Comparison of ENCODE assay signal across 8 cellular contexts in the genomic region with DNA sequence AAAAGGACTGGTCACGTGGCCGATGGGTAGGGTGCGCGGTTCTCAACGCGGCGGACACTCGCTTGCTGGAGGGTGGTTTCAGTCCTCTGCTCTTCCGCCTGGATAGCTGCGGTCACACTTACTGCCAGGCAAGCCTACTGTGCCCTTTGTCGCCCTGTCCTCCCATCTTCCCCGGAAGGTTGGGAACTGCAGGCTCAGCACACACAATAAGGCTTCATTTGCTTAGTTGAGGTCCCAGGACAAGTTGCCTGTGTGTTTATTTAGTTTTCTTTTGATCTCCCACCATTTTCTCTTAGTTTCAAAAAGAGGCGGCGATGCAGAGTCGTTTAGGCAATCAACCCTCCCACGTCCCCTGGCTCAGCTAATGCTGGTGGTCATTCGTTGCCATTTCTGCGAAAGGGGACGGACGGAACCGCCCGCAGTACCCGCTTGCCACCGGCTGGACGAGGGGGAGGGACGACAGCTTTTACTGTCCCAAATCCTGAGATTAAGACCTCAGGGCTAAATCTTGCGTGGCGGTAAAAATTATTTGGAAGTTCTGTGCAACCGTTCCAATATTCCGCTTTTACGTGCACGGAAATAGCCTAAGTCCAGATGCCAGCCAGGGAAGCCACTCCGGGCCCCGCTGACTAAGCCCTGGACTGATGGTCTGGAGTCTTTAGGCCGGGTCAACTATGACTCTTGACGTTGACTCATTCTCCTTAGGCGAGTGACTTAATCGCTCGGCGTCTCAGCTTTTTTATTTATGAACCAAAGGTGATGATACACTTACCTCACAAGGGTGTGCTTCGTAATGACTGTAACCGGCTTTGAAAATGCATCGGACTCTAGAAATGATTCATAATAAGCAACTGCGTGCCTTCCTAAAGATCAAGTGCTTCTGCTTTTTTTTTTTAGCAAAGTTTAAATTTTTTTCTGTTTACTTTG.
DNase-seq lines count a peak whose midpoint lies in the region; ATAC-seq lines count a peak whose summit lies in the region.

No MANE protein-coding gene starts in this region.

- H3K27ac Mint-ChIP-seq in stimulated activated effector memory CD8-positive, alpha-beta T cell treated with anti-CD3 and anti-CD28 coated beads, Interleukin-12 subunit alpha, Interleukin-12 subunit beta, amount 100 ng/mL, for 72 hours = peak overlapping the region; percentile 99

- H3K4me3 Mint-ChIP-seq in stimulated activated effector memory CD8-positive, alpha-beta T cell treated with anti-CD3 and anti-CD28 coated beads, Interleukin-12 subunit alpha, Interleukin-12 subunit beta, amount 100 ng/mL, for 72 hours = peak overlapping the region; percentile 96

- H3K36me3 ChIP-seq in muscle layer of duodenum (ENCODE audit: control insufficient read depth in 1 of 2, insufficient read depth in 2 of 2, low read length in 2 of 2) = peaks cover 0 to 21% of the 10 kb centered on the region in 2 donors

- H3K4me1 Mint-ChIP-seq in stimulated activated effector memory CD8-positive, alpha-beta T cell treated with anti-CD3 and anti-CD28 coated beads, Interleukin-12 subunit alpha, Interleukin-12 subunit beta, amount 100 ng/mL, for 72 hours = peaks cover 44% of the 10 kb centered on the region

- peaks cover 52% of the 10 kb centered on the region for H3K36me3 Mint-ChIP-seq in stimulated activated effector memory CD8-positive, alpha-beta T cell treated with anti-CD3 and anti-CD28 coated beads, Interleukin-12 subunit alpha, Interleukin-12 subunit beta, amount 100 ng/mL, for 72 hours

- H3K4me1 ChIP-seq in muscle layer of duodenum (ENCODE audit: control insufficient read depth in 1 of 2, insufficient read depth in 2 of 2, low read length in 2 of 2) = peaks cover 0 to 13% of the 10 kb centered on the region in 2 donors

- no peaks in the 10 kb centered on the region for H3K27me3 ChIP-seq in muscle layer of duodenum (ENCODE audit: low read depth, low read length)

- peak; percentile 57 for ATAC-seq in HG02938 (IDR thresholded peaks at IDR 0.05; ENCODE audit: unreplicated experiment)
- peak; percentile 86 for ATAC-seq in stimulated activated effector memory CD8-positive, alpha-beta T cell treated with anti-CD3 and anti-CD28 coated beads, Interleukin-12 subunit alpha, Interleukin-12 subunit beta, amount 100 ng/mL, for 72 hours

- peaks cover 3% of the 10 kb centered on the region for H3K9me3 Mint-ChIP-seq in stimulated activated effector memory CD8-positive, alpha-beta T cell treated with anti-CD3 and anti-CD28 coated beads, Interleukin-12 subunit alpha, Interleukin-12 subunit beta, amount 100 ng/mL, for 72 hours

- no peaks in the 10 kb centered on the region for H3K9me3 ChIP-seq in muscle layer of duodenum (ENCODE audit: control insufficient read depth in 1 of 2, low read length in 2 of 2)

- H3K4me3 ChIP-seq in muscle layer of duodenum (ENCODE audit: low read depth in 1 of 2, low read length in 2 of 2) = peak overlapping the region; percentile 99

- H3K27ac ChIP-seq in epithelial cell of prostate (peak overlapping the region; percentile 97), muscle layer of duodenum (ENCODE audit: low read length) (peak overlapping the region; percentile 100)

- DNase-seq in NCI-H2107 treated with DMSO at 0.1 percent for 48 hours (lab: John Stamatoyannopoulos, UW; ENCODE audit: unreplicated experiment) (peak; percentile 40), NCI-H2107 (lab: John Stamatoyannopoulos, UW) (no peak), NOMO-1 treated with dmso at 0.1 percent for 144 hours (lab: John Stamatoyannopoulos, UW; ENCODE audit: unreplicated experiment) (peak; percentile 58), epithelial cell of prostate (ENCODE audit: low read depth, low spot score) (peak; percentile 96)
- DNase-seq in activated CD8-positive, alpha-beta memory T cell treated with anti-CD3 and anti-CD28 coated beads, Interleukin-2, amount 50 U/mL, for 48 hours = peak; percentile 78
- peak; percentile 46 to 86 for DNase-seq in stimulated activated effector memory CD8-positive, alpha-beta T cell treated with anti-CD3 and anti-CD28 coated beads, Interleukin-12 subunit alpha, Interleukin-12 subunit beta, amount 100 ng/mL, for 72 hours (ENCODE audit: low spot score in 2 of 2)
